ENCODE assay signal across 1 cellular context in the genomic region with DNA sequence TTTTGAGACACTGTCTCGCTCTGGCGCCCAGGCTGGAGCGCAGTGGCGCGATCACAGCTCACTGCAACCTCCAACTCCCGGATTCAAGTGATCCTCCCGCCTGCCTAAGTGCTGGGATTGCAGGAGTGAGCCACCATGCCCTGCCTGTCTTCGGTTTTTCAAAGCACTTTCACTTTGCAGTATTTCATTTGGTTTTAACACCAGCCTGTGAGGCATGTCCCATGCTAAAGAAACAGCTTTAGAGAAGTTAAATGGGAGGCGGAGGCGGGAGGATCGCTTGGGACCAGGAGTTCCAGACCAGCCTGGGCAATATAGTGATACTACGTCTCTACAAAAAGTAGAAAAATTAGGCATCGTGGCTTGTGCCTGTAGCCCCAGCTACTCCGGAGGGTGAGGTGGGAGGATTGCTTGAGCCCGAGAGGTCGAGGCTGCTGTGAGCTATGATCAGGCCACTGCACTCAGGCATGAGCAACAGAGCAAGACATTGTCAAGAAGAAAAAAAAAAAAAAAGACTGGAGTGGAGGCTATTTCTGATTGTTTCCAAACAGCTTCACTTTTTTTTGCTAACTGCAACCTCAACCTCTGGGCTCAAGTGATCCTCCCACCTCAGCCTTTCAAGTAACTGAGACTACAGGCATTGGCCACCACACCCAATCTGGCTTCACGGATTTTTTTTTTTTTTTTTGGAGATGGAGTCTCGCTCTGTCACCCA.
TF ChIP-seq lines count a peak whose summit lies in the region.

No MANE protein-coding gene starts in this region.

TF ChIP-seq in SK-N-SH, 30 proteins besides CTCF, POLR2A, EP300 and RAD21:
- TF ChIP-seq FOSL2 (IDR thresholded peaks at IDR 0.05; ENCODE audit: borderline replicate concordance, low read depth), result no peak
